Comparison of ENCODE assay signal across 10 cellular contexts in genomic region chr3:193563999-193564398, GRCh38. TPM values are rescaled to one million over a fixed set of nuclear protein-coding genes. Genes with fewer than 3 reads are reported as not detected.
A peak's percentile ranks its signal among the peaks of the same experiment; 100 is the strongest.
DNase-seq lines count a peak whose midpoint lies in the region; ATAC-seq and TF ChIP-seq lines count a peak whose summit lies in the region.
"Had no signal": no experiment of that assay in that cellular context is flagged by ENCODE, and none has a peak within 500 bp of the region (broad histone marks: within the 10 kb centered on the region; RNA-seq: fewer than 3 reads in every experiment).

No MANE protein-coding gene starts in this region.

- H3K9me3 Mint-ChIP-seq in progenitor cell of endocrine pancreas (ENCODE audit: low read depth): no peaks in the 10 kb centered on the region
- H3K9me3 Mint-ChIP-seq: activated T-cell treated with anti-CD3 and anti-CD28 coated beads, Interleukin-2, amount 50 U/mL, for 72 hours; stimulated activated naive CD8-positive, alpha-beta T cell treated with anti-CD3 and anti-CD28 coated beads, Interleukin-15, Interleukin-2, amounts not matched to agents 100 ng/mL and 50 ng/mL, for 24 hours had no signal

- peak; percentile 24 for TF ChIP-seq CTCF in progenitor cell of endocrine pancreas (IDR thresholded peaks at IDR 0.05; ENCODE audit: unreplicated experiment)

- ATAC-seq in HG03521 (IDR thresholded peaks at IDR 0.05; ENCODE audit: unreplicated experiment) (no peak), GM18867 (IDR thresholded peaks at IDR 0.05; ENCODE audit: unreplicated experiment) (no peak), GM19351 (IDR thresholded peaks at IDR 0.05; ENCODE audit: unreplicated experiment) (no peak)
- ATAC-seq: activated T-cell treated with anti-CD3 and anti-CD28 coated beads, Interleukin-2, amount 50 U/mL, for 72 hours had no signal

- no peaks in the 10 kb centered on the region for H3K27me3 Mint-ChIP-seq in progenitor cell of endocrine pancreas
- H3K27me3 Mint-ChIP-seq: stimulated activated naive CD8-positive, alpha-beta T cell treated with anti-CD3 and anti-CD28 coated beads, Interleukin-15, Interleukin-2, amounts not matched to agents 100 ng/mL and 50 ng/mL, for 24 hours had no signal

- DNase-seq in SIG-M5 treated with dmso at 0.1 percent for 504 hours (lab: John Stamatoyannopoulos, UW; ENCODE audit: unreplicated experiment) (peak; percentile 31), SIG-M5 (lab: John Stamatoyannopoulos, UW) (no peak), NCI-H2196 (lab: John Stamatoyannopoulos, UW; ENCODE audit: unreplicated experiment) (peak; percentile 66), dermis blood vessel endothelial cell (peak; percentile 16), progenitor cell of endocrine pancreas (ENCODE audit: low spot score, unreplicated experiment) (no peak)
- DNase-seq: activated T-cell treated with anti-CD3 and anti-CD28 coated beads, Interleukin-2, amount 50 U/mL, for 72 hours had no signal

- no peaks in the 10 kb centered on the region for H3K36me3 Mint-ChIP-seq in progenitor cell of endocrine pancreas (ENCODE audit: insufficient read depth)

- no peak overlapping the region for H3K4me3 Mint-ChIP-seq in progenitor cell of endocrine pancreas (ENCODE audit: low read depth)
- H3K4me3 Mint-ChIP-seq: activated T-cell treated with anti-CD3 and anti-CD28 coated beads, Interleukin-2, amount 50 U/mL, for 72 hours; stimulated activated naive CD8-positive, alpha-beta T cell treated with anti-CD3 and anti-CD28 coated beads, Interleukin-15, Interleukin-2, amounts not matched to agents 100 ng/mL and 50 ng/mL, for 24 hours had no signal

- H3K27ac Mint-ChIP-seq in progenitor cell of endocrine pancreas: no peak overlapping the region
- H3K27ac Mint-ChIP-seq: activated T-cell treated with anti-CD3 and anti-CD28 coated beads, Interleukin-2, amount 50 U/mL, for 72 hours; stimulated activated naive CD8-positive, alpha-beta T cell treated with anti-CD3 and anti-CD28 coated beads, Interleukin-15, Interleukin-2, amounts not matched to agents 100 ng/mL and 50 ng/mL, for 24 hours had no signal

- H3K4me1 Mint-ChIP-seq in progenitor cell of endocrine pancreas (ENCODE audit: low read depth): peaks cover 2% of the 10 kb centered on the region

RNA-seq across cellular contexts. Expression of gene ATP13A4, which starts 9.3 kb away (rescaled TPM):
- 0.05 TPM in 1 of 2 replicates, not detected in the other for total RNA-seq in dermis blood vessel endothelial cell
- 6.8 and 8.1 TPM in 2 replicates for total RNA-seq in progenitor cell of endocrine pancreas

RNA-seq across cellular contexts. Expression of gene OPA1, which starts 29.0 kb away (rescaled TPM):
- total RNA-seq in dermis blood vessel endothelial cell (61.1 and 116 TPM in 2 replicates), progenitor cell of endocrine pancreas (60.8 and 61.6 TPM in 2 replicates)

Comparison
In these comparisons a context has a peak if more than half of its experiments do, and no peak if none do; other contexts are left out.
1. DNase-seq: peak in SIG-M5 treated with dmso at 0.1 percent for 504 hours (single experiment), NCI-H2196 (single experiment) and dermis blood vessel endothelial cell (single experiment); none in SIG-M5 (single experiment) and progenitor cell of endocrine pancreas (single experiment).